1 cellular context compared by ENCODE assay signal in the genomic region with DNA sequence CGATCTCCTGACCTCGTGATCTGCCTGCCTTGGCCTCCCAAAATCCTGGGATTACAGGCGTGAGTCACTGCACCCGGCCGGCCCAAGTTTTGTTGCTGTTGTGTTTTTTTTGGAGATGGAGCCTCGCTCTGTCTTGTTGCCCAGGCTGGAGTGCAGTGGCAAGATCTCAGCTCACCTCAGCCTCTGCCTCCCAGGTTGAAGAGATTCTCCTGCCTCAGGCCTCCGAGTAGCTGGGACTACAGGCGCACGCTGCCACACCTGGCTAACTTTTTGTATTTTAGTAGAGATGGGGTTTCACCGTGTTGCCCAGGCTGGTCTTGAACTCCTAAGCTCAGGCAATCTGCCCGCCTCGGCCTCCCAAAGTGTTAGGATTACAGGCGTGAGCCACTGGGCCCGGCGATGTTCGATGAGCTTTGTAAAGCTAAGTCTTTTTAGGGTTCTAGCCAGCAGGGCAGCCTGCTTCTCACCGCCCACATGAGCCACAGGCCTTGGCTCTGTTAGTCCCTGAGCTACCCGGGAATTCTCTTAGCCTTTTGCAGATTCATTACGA. TPM values are rescaled to one million over a fixed set of nuclear protein-coding genes. Genes with fewer than 3 reads are reported as not detected.
"Had no signal": no experiment of that assay in that cellular context is flagged by ENCODE, and none has a peak within 500 bp of the region (broad histone marks: within the 10 kb centered on the region; RNA-seq: fewer than 3 reads in every experiment).

No MANE protein-coding gene starts in this region.

RNA-seq across cellular contexts. Expression of a gene that starts 12.9 kb away (rescaled TPM):
- polyA plus RNA-seq: GM23248 had no signal
